In genomic region chr4:144091181-144091580, GRCh38 we compare ENCODE assay signal across 10 cellular contexts. TPM values are rescaled to one million over a fixed set of nuclear protein-coding genes. Genes with fewer than 3 reads are reported as not detected.
"Had no signal": no experiment of that assay in that cellular context is flagged by ENCODE, and none has a peak within 500 bp of the region (broad histone marks: within the 10 kb centered on the region; RNA-seq: fewer than 3 reads in every experiment).

No MANE protein-coding gene starts in this region.

RNA-seq across cellular contexts. Expression of gene GYPA, which starts 49.3 kb away (rescaled TPM):
- total RNA-seq: OCI-LY7, PC-3, PC-9, Peyer's patch, Right ventricle myocardium inferior, Right ventricle myocardium superior, RPMI7951, SJSA1, SK-MEL-5 had no signal
- polyA plus RNA-seq: SK-N-SH had no signal
